In the genomic region with DNA sequence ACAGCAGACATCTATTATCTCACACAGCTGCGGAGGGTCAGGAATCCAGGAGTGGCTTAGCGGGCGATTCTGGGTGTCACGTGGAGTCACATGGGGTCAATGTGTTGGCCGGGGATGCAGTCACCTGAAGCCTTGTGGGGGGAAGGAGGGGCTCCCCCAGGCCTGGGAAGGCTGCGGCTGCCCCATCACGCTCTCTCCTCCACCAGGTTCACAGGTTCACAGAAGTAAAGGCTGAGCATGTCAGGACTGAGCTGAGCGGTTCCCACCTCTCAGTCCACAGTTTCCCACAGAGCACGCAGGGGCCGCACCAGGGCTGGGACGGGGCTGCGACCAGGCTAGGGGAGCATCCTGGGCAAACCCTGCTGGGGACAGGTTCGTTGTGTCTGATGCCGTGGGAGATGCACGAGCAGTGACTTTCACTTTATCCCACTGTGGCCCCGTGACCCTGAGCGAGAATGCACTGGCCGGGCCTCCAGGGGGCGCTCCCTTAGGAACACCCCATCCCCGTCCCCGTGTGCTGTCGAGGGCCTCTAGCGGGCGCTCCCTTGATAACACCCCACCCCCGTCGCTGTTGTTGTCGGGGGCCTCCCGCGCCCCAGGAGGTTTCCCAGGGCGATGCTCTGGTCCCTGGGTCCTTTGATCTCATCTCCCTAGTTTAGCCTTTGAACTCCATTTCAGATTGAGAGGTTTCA, we compare ENCODE assay signal across 2 cellular contexts.
TF ChIP-seq lines count a peak whose summit lies in the region.

No MANE protein-coding gene starts in this region.

TF ChIP-seq in HEK293, 187 proteins besides CTCF, POLR2A, EP300 and RAD21 (continued from another document):
- TF ChIP-seq, protein P1, sequence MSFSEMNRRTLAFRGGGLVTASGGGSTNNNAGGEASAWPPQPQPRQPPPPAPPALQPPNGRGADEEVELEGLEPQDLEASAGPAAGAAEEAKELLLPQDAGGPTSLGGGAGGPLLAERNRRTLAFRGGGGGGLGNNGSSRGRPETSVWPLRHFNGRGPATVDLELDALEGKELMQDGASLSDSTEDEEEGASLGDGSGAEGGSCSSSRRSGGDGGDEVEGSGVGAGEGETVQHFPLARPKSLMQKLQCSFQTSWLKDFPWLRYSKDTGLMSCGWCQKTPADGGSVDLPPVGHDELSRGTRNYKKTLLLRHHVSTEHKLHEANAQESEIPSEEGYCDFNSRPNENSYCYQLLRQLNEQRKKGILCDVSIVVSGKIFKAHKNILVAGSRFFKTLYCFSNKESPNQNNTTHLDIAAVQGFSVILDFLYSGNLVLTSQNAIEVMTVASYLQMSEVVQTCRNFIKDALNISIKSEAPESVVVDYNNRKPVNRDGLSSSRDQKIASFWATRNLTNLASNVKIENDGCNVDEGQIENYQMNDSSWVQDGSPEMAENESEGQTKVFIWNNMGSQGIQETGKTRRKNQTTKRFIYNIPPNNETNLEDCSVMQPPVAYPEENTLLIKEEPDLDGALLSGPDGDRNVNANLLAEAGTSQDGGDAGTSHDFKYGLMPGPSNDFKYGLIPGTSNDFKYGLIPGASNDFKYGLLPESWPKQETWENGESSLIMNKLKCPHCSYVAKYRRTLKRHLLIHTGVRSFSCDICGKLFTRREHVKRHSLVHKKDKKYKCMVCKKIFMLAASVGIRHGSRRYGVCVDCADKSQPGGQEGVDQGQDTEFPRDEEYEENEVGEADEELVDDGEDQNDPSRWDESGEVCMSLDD (tag by site-specific recombination; IDR thresholded peaks at IDR 0.05): peak; percentile 74; the same call in 1 of the 2 replicates
- TF ChIP-seq EGR2 (tag by site-specific recombination; IDR thresholded peaks at IDR 0.05; ENCODE audit: low read depth) (peak; percentile 54), ZNF596 (tag by site-specific recombination; IDR thresholded peaks at IDR 0.05) (no peak), ZNF24 (tag by site-specific recombination; IDR thresholded peaks at IDR 0.05) (peak; percentile 46; the same call in 1 of the 2 replicates), GLIS2 (tag by site-specific recombination; IDR thresholded peaks at IDR 0.05) (peak; percentile 56; the same call in 1 of the 2 replicates)
- TF ChIP-seq, protein P2, sequence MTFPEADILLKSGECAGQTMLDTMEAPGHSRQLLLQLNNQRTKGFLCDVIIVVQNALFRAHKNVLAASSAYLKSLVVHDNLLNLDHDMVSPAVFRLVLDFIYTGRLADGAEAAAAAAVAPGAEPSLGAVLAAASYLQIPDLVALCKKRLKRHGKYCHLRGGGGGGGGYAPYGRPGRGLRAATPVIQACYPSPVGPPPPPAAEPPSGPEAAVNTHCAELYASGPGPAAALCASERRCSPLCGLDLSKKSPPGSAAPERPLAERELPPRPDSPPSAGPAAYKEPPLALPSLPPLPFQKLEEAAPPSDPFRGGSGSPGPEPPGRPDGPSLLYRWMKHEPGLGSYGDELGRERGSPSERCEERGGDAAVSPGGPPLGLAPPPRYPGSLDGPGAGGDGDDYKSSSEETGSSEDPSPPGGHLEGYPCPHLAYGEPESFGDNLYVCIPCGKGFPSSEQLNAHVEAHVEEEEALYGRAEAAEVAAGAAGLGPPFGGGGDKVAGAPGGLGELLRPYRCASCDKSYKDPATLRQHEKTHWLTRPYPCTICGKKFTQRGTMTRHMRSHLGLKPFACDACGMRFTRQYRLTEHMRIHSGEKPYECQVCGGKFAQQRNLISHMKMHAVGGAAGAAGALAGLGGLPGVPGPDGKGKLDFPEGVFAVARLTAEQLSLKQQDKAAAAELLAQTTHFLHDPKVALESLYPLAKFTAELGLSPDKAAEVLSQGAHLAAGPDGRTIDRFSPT (tag by site-specific recombination; IDR thresholded peaks at IDR 0.05): no peak

TF ChIP-seq in HepG2, 621 proteins besides CTCF, POLR2A, EP300 and RAD21 (continued from another document and continues in another):
- TF ChIP-seq HNRNPLL (IDR thresholded peaks at IDR 0.05; ENCODE audit: low read depth, low read length, poor library complexity, severe bottlenecking) (no peak), ZNF382 (CRISPR knock-in tag; IDR thresholded peaks at IDR 0.05; ENCODE audit: borderline replicate concordance) (no peak), ZNF496 (CRISPR knock-in tag; IDR thresholded peaks at IDR 0.05; ENCODE audit: insufficient replicate concordance) (no peak), KLF16 (CRISPR knock-in tag; IDR thresholded peaks at IDR 0.05) (peak in 1 of 2 experiments; percentile 58; a peak in 2 of 4 replicates), ZFP36 (IDR thresholded peaks at IDR 0.05; ENCODE audit: borderline replicate concordance, low read depth, low read length, partially characterized antibody) (no peak), ZNF724P (CRISPR knock-in tag; IDR thresholded peaks at IDR 0.05; ENCODE audit: borderline replicate concordance) (0 out of 2 replicates have a peak, but pooled peaks have one; percentile 69), MAF1 (CRISPR knock-in tag; IDR thresholded peaks at IDR 0.05; ENCODE audit: borderline replicate concordance) (0 out of 2 replicates have a peak, but pooled peaks have one; percentile 73), ZFP82 (CRISPR knock-in tag; IDR thresholded peaks at IDR 0.05; ENCODE audit: borderline replicate concordance) (no peak), ZNF652 (CRISPR knock-in tag; IDR thresholded peaks at IDR 0.05; ENCODE audit: borderline replicate concordance, low read depth) (no peak), SNAI1 (CRISPR knock-in tag; IDR thresholded peaks at IDR 0.05; ENCODE audit: borderline replicate concordance) (no peak), ZNF460 (CRISPR knock-in tag; IDR thresholded peaks at IDR 0.05; ENCODE audit: borderline replicate concordance) (no peak), ZFP41 (CRISPR knock-in tag; IDR thresholded peaks at IDR 0.05; ENCODE audit: borderline replicate concordance) (no peak), ZNF557 (CRISPR knock-in tag; IDR thresholded peaks at IDR 0.05) (0 out of 2 replicates have a peak, but pooled peaks have one; percentile 45), ZNF674 (CRISPR knock-in tag; IDR thresholded peaks at IDR 0.05; ENCODE audit: low read depth) (no peak), ZSCAN12 (CRISPR knock-in tag; IDR thresholded peaks at IDR 0.05) (0 out of 2 replicates have a peak, but pooled peaks have one; percentile 37), GABPB1 (CRISPR knock-in tag; IDR thresholded peaks at IDR 0.05) (peak; percentile 38; the same call in 1 of the 2 replicates), MAZ (IDR thresholded peaks at IDR 0.05; ENCODE audit: borderline replicate concordance, low read depth, low read length) (peak; percentile 81; the same call in 1 of the 2 replicates), MAZ (CRISPR knock-in tag; IDR thresholded peaks at IDR 0.05; ENCODE audit: low read depth) (peak; percentile 78), SRF (IDR thresholded peaks at IDR 0.05; ENCODE audit: low read depth, low read length) (no peak), HDAC1 (CRISPR knock-in tag; IDR thresholded peaks at IDR 0.05) (peak; percentile 57), REL (CRISPR knock-in tag; conservative IDR thresholded peaks at IDR 0.05) (no peak), MAFG (CRISPR knock-in tag; IDR thresholded peaks at IDR 0.05) (no peak), NR2F2 (IDR thresholded peaks at IDR 0.05; ENCODE audit: borderline replicate concordance, low read depth) (peak; percentile 52; the same call in 1 of the 2 replicates), KDM4B (CRISPR knock-in tag; IDR thresholded peaks at IDR 0.05) (peak; percentile 65; the same call in 1 of the 2 replicates), ZNF598 (CRISPR knock-in tag; IDR thresholded peaks at IDR 0.05; ENCODE audit: borderline replicate concordance) (peak; percentile 71; the same call in 1 of the 2 replicates), XBP1 (CRISPR knock-in tag; IDR thresholded peaks at IDR 0.05) (no peak), ZFX (CRISPR knock-in tag; IDR thresholded peaks at IDR 0.05; ENCODE audit: low read depth) (peak; percentile 64), BHLHE40 (IDR thresholded peaks at IDR 0.05; ENCODE audit: low read length) (no peak; the same call in 1 of the 2 replicates), FIP1L1 (IDR thresholded peaks at IDR 0.05; ENCODE audit: borderline replicate concordance, insufficient read depth, low read depth, low read length) (no peak), FOXA3 (CRISPR knock-in tag; IDR thresholded peaks at IDR 0.05) (no peak; the same call in 1 of the 2 replicates), ZNF431 (CRISPR knock-in tag; IDR thresholded peaks at IDR 0.05; ENCODE audit: borderline replicate concordance, low read depth) (no peak; the same call in 1 of the 2 replicates), AHR (CRISPR knock-in tag; IDR thresholded peaks at IDR 0.05) (no peak), JARID2 (CRISPR knock-in tag; IDR thresholded peaks at IDR 0.05; ENCODE audit: insufficient replicate concordance) (no peak), GPN1 (CRISPR knock-in tag; IDR thresholded peaks at IDR 0.05; ENCODE audit: borderline replicate concordance) (no peak), ZNF562 (CRISPR knock-in tag; IDR thresholded peaks at IDR 0.05; ENCODE audit: borderline replicate concordance) (no peak)
- TF ChIP-seq, protein P3, sequence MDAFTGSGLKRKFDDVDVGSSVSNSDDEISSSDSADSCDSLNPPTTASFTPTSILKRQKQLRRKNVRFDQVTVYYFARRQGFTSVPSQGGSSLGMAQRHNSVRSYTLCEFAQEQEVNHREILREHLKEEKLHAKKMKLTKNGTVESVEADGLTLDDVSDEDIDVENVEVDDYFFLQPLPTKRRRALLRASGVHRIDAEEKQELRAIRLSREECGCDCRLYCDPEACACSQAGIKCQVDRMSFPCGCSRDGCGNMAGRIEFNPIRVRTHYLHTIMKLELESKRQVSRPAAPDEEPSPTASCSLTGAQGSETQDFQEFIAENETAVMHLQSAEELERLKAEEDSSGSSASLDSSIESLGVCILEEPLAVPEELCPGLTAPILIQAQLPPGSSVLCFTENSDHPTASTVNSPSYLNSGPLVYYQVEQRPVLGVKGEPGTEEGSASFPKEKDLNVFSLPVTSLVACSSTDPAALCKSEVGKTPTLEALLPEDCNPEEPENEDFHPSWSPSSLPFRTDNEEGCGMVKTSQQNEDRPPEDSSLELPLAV (CRISPR knock-in tag; conservative IDR thresholded peaks at IDR 0.05; ENCODE audit: low read depth): no peak
- TF ChIP-seq, protein P4, sequence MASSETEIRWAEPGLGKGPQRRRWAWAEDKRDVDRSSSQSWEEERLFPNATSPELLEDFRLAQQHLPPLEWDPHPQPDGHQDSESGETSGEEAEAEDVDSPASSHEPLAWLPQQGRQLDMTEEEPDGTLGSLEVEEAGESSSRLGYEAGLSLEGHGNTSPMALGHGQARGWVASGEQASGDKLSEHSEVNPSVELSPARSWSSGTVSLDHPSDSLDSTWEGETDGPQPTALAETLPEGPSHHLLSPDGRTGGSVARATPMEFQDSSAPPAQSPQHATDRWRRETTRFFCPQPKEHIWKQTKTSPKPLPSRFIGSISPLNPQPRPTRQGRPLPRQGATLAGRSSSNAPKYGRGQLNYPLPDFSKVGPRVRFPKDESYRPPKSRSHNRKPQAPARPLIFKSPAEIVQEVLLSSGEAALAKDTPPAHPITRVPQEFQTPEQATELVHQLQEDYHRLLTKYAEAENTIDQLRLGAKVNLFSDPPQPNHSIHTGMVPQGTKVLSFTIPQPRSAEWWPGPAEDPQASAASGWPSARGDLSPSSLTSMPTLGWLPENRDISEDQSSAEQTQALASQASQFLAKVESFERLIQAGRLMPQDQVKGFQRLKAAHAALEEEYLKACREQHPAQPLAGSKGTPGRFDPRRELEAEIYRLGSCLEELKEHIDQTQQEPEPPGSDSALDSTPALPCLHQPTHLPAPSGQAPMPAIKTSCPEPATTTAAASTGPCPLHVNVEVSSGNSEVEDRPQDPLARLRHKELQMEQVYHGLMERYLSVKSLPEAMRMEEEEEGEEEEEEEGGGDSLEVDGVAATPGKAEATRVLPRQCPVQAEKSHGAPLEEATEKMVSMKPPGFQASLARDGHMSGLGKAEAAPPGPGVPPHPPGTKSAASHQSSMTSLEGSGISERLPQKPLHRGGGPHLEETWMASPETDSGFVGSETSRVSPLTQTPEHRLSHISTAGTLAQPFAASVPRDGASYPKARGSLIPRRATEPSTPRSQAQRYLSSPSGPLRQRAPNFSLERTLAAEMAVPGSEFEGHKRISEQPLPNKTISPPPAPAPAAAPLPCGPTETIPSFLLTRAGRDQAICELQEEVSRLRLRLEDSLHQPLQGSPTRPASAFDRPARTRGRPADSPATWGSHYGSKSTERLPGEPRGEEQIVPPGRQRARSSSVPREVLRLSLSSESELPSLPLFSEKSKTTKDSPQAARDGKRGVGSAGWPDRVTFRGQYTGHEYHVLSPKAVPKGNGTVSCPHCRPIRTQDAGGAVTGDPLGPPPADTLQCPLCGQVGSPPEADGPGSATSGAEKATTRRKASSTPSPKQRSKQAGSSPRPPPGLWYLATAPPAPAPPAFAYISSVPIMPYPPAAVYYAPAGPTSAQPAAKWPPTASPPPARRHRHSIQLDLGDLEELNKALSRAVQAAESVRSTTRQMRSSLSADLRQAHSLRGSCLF (CRISPR knock-in tag; IDR thresholded peaks at IDR 0.05; ENCODE audit: borderline replicate concordance): no peak
- TF ChIP-seq, protein P5, sequence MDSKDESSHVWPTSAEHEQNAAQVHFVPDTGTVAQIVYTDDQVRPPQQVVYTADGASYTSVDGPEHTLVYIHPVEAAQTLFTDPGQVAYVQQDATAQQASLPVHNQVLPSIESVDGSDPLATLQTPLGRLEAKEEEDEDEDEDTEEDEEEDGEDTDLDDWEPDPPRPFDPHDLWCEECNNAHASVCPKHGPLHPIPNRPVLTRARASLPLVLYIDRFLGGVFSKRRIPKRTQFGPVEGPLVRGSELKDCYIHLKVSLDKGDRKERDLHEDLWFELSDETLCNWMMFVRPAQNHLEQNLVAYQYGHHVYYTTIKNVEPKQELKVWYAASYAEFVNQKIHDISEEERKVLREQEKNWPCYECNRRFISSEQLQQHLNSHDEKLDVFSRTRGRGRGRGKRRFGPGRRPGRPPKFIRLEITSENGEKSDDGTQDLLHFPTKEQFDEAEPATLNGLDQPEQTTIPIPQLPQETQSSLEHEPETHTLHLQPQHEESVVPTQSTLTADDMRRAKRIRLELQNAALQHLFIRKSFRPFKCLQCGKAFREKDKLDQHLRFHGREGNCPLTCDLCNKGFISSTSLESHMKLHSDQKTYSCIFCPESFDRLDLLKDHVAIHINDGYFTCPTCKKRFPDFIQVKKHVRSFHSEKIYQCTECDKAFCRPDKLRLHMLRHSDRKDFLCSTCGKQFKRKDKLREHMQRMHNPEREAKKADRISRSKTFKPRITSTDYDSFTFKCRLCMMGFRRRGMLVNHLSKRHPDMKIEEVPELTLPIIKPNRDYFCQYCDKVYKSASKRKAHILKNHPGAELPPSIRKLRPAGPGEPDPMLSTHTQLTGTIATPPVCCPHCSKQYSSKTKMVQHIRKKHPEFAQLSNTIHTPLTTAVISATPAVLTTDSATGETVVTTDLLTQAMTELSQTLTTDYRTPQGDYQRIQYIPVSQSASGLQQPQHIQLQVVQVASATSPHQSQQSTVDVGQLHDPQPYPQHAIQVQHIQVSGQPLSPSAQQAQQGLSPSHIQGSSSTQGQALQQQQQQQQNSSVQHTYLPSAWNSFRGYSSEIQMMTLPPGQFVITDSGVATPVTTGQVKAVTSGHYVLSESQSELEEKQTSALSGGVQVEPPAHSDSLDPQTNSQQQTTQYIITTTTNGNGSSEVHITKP (CRISPR knock-in tag; IDR thresholded peaks at IDR 0.05; ENCODE audit: low read depth): 0 out of 2 replicates have a peak, but pooled peaks have one; percentile 42
